ENCODE assay signal across 29 cellular contexts in genomic region chr12:131919051-131919347, GRCh38.
"Had no signal": no experiment of that assay in that cellular context is flagged by ENCODE, and none has a peak within 500 bp of the region (broad histone marks: within the 10 kb centered on the region; RNA-seq: fewer than 3 reads in every experiment).

No MANE protein-coding gene starts in this region.

- H3K27me3 ChIP-seq: body of pancreas, colonic mucosa, esophagus squamous epithelium, gastroesophageal sphincter, heart right ventricle had no signal

- H3K36me3 ChIP-seq: colonic mucosa had no signal

- DNase-seq: activated B cell treated with CpG ODN at 0.5 μM for 24 hours; activated CD4-positive, alpha-beta T cell treated with anti-CD3 and anti-CD28 coated beads for 48 hours; activated CD4-positive, alpha-beta T cell treated with anti-CD3 and anti-CD28 coated beads, Interleukin-2, amount 50 U/mL, for 1 hour; activated CD4-positive, alpha-beta T cell treated with anti-CD3 and anti-CD28 coated beads, Interleukin-2, amount 50 U/mL, for 48 hours; activated CD8-positive, alpha-beta memory T cell treated with anti-CD3 and anti-CD28 coated beads for 24 hours; activated CD8-positive, alpha-beta T cell treated with anti-CD3 and anti-CD28 coated beads for 36 hours; activated effector memory CD4-positive, alpha-beta T cell treated with Interleukin-2 at 50 U/mL for 16 hours; activated gamma-delta T cell treated with Interleukin-2 at 50 U/mL for 16 hours; activated naive CD4-positive, alpha-beta T cell treated with anti-CD3 and anti-CD28 coated beads, Interleukin-2, amount 50 U/mL, for 16 hours; activated naive CD4-positive, alpha-beta T cell treated with Interleukin-2 at 50 U/mL for 16 hours; activated T-cell treated with anti-CD3 and anti-CD28 coated beads, Interleukin-2, amount 50 U/mL, for 4 hours; amniotic stem cell; aorta; central memory CD4-positive, alpha-beta T cell; cerebellar nuclear complex; colonic mucosa; effector CD8-positive, alpha-beta T cell; esophagus squamous epithelium; foreskin melanocyte; heart right ventricle; T1000; WERI-Rb-1 had no signal

- H3K9me3 ChIP-seq: body of pancreas, colonic mucosa, esophagus squamous epithelium, gastroesophageal sphincter, heart right ventricle had no signal

- H3K4me1 ChIP-seq: body of pancreas, colonic mucosa had no signal

- ATAC-seq: activated CD4-positive, CD25-positive, alpha-beta regulatory T cell treated with anti-CD3 and anti-CD28 coated beads, Interleukin-2, amount 50 U/mL, for 24 hours; activated CD8-positive, alpha-beta T cell treated with anti-CD3 and anti-CD28 coated beads for 36 hours; activated T-cell treated with anti-CD3 and anti-CD28 coated beads, Interleukin-2, amount 50 U/mL, for 4 hours; activated T-helper 17 cell treated with anti-CD3 and anti-CD28 coated beads, Interleukin-2, amount 50 U/mL, for 72 hours; body of pancreas; gastroesophageal sphincter; heart right ventricle had no signal

- FAIRE-seq: endometrium, endothelial cell of umbilical vein had no signal

- H3K4me3 ChIP-seq: body of pancreas, colonic mucosa, esophagus squamous epithelium, gastroesophageal sphincter, heart right ventricle had no signal

- H3K27ac ChIP-seq: body of pancreas, colonic mucosa, epithelial cell of prostate, esophagus squamous epithelium, gastroesophageal sphincter, heart right ventricle, WERI-Rb-1 had no signal
